32 cellular contexts compared by ENCODE assay signal in genomic region chr3:150274372-150274771, GRCh38.
"Had no signal": no experiment of that assay in that cellular context is flagged by ENCODE, and none has a peak within 500 bp of the region (broad histone marks: within the 10 kb centered on the region; RNA-seq: fewer than 3 reads in every experiment).

No MANE protein-coding gene starts in this region.

- DNase-seq: colonic mucosa; effector CD8-positive, alpha-beta T cell; endodermal cell; foreskin melanocyte; glutamatergic neuron; heart right ventricle; hippocampal formation; kidney glomerular epithelial cell; left colon; left ventricle myocardium inferior; lower lobe of right lung; mucosa of descending colon; naive B cell; nucleus accumbens; ovary; posterior cingulate gyrus; psoas muscle; right cardiac atrium; sigmoid colon; stimulated activated CD4-positive, alpha-beta T cell treated with anti-CD3 and anti-CD28 coated beads, Interleukin-2, amount 100 ng/mL, for 24 hours; stimulated activated CD4-positive, alpha-beta T cell treated with anti-CD3 and anti-CD28 coated beads, Interleukin-4, amount 100 ng/mL, for 24 hours; stimulated activated naive CD4-positive, alpha-beta T cell treated with Interleukin-2 at 50 U/mL for 16 hours; stomach; thyroid gland; trophoblast cell had no signal

- H3K27me3 Mint-ChIP-seq: dendritic cell treated with granulocyte-macrophage colony-stimulating factor and Interleukin-4, amounts not matched to agents 40 ng/mL and 50 ng/mL, for 4 days had no signal

- H3K4me1 ChIP-seq: colonic mucosa, left ventricle myocardium inferior, psoas muscle, sigmoid colon, vagina had no signal

- H3K4me1 Mint-ChIP-seq: memory B cell; naive B cell; stimulated activated effector memory CD8-positive, alpha-beta T cell treated with anti-CD3 and anti-CD28 coated beads, Interleukin-12 subunit alpha, Interleukin-12 subunit beta, amount 100 ng/mL, for 72 hours had no signal

- H3K27me3 ChIP-seq: colonic mucosa, esophagus muscularis mucosa, heart right ventricle, ovary, sigmoid colon, stomach, thyroid gland, vagina had no signal

- H3K9me3 Mint-ChIP-seq: endodermal cell; memory B cell; naive B cell; nephron; stimulated activated effector memory CD8-positive, alpha-beta T cell treated with anti-CD3 and anti-CD28 coated beads, Interleukin-12 subunit alpha, Interleukin-12 subunit beta, amount 100 ng/mL, for 72 hours had no signal

- H3K36me3 ChIP-seq: colonic mucosa, esophagus muscularis mucosa, heart right ventricle, left ventricle myocardium inferior, lower lobe of right lung, ovary, sigmoid colon, stomach, thyroid gland, vagina had no signal

- H3K4me3 Mint-ChIP-seq: dendritic cell treated with granulocyte-macrophage colony-stimulating factor and Interleukin-4, amounts not matched to agents 40 ng/mL and 50 ng/mL, for 4 days; endodermal cell; memory B cell; naive B cell; nephron; stimulated activated effector memory CD8-positive, alpha-beta T cell treated with anti-CD3 and anti-CD28 coated beads, Interleukin-12 subunit alpha, Interleukin-12 subunit beta, amount 100 ng/mL, for 72 hours had no signal

- H3K36me3 Mint-ChIP-seq: memory B cell; naive B cell; stimulated activated effector memory CD8-positive, alpha-beta T cell treated with anti-CD3 and anti-CD28 coated beads, Interleukin-12 subunit alpha, Interleukin-12 subunit beta, amount 100 ng/mL, for 72 hours had no signal

- ATAC-seq: left colon; lower lobe of right lung; mucosa of descending colon; right cardiac atrium; stimulated activated effector memory CD8-positive, alpha-beta T cell treated with anti-CD3 and anti-CD28 coated beads, Interleukin-12 subunit alpha, Interleukin-12 subunit beta, amount 100 ng/mL, for 72 hours had no signal

- H3K4me3 ChIP-seq: colonic mucosa, esophagus muscularis mucosa, heart right ventricle, left ventricle myocardium inferior, lower lobe of right lung, mucosa of descending colon, ovary, psoas muscle, sigmoid colon, stomach, thyroid gland, vagina had no signal

- H3K9me3 ChIP-seq: colonic mucosa, esophagus muscularis mucosa, heart right ventricle, left ventricle myocardium inferior, lower lobe of right lung, mucosa of descending colon, ovary, psoas muscle, sigmoid colon, stomach, thyroid gland, vagina had no signal

- FAIRE-seq: islet of Langerhans had no signal

- H3K27ac ChIP-seq: colonic mucosa, esophagus muscularis mucosa, heart right ventricle, left ventricle myocardium inferior, lower lobe of right lung, ovary, psoas muscle, sigmoid colon, stomach, thyroid gland, vagina had no signal

- H3K27ac Mint-ChIP-seq: dendritic cell treated with granulocyte-macrophage colony-stimulating factor and Interleukin-4, amounts not matched to agents 40 ng/mL and 50 ng/mL, for 4 days; endodermal cell; memory B cell; stimulated activated effector memory CD8-positive, alpha-beta T cell treated with anti-CD3 and anti-CD28 coated beads, Interleukin-12 subunit alpha, Interleukin-12 subunit beta, amount 100 ng/mL, for 72 hours had no signal
